Comparison of ENCODE assay signal across 8 cellular contexts in the genomic region with DNA sequence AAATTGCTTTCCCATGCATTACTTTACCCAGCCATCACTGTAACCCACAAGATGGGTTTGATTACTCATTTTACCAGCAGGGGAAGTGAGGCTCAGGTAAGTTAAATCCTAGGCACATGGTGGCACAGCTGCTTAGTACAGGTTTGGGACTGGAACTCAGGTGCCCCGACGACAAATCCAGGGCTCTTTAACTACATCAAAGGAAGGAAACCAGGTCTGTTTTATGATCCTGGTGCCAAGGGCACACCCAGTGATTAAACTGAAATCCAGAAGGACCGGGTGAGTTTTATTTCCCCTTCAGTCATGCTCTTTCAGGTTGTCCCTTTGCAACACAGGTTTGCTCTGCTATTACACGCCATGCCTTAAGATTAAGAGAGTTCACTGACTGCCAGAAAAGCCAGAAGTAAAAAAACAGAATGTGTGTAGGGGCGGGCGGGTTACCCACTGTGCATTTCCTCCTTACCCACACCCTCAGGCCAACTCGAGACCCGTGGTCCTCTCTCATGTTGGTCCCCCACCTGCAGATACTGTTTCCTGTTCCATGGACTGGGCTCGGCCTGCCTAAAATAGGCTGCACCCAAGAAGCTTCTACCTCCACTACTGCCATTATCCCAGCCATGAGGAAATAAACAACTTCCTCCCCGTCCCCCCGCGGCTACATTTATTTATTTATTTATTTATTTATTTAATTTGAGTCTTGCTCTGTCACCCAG. TPM values are rescaled to one million over a fixed set of nuclear protein-coding genes. Genes with fewer than 3 reads are reported as not detected.
A peak's percentile ranks its signal among the peaks of the same experiment; 100 is the strongest.
DNase-seq lines count a peak whose midpoint lies in the region; ATAC-seq and TF ChIP-seq lines count a peak whose summit lies in the region.

No MANE protein-coding gene starts in this region.

- H3K27ac Mint-ChIP-seq in CD14-positive monocyte (peak overlapping the region; percentile 93 to 99 (median 96)), chondrocyte (ENCODE audit: unreplicated experiment) (no peak overlapping the region)
- peak overlapping the region; percentile 52 to 75 for H3K27ac Mint-ChIP-seq in natural killer cell treated with Interleukin-12 subunit alpha and Interleukin-12 subunit beta and Interleukin-15 and Interleukin-18, amount 100 ng/mL, for 72 hours

- H3K4me3 Mint-ChIP-seq in CD14-positive monocyte (peak overlapping the region; percentile 95 to 98), chondrocyte (ENCODE audit: unreplicated experiment) (peak overlapping the region; percentile 86)
- peak overlapping the region; percentile 95 for H3K4me3 Mint-ChIP-seq in natural killer cell treated with Interleukin-12 subunit alpha and Interleukin-12 subunit beta and Interleukin-15 and Interleukin-18, amount 100 ng/mL, for 72 hours

- TF ChIP-seq POLR2A in NB4 (IDR thresholded peaks at IDR 0.05; ENCODE audit: extremely low read depth, insufficient read length): no peak

- no peak overlapping the region for H3K4me3 ChIP-seq in NB4 (ENCODE audit: low read depth, low read length)

- TF ChIP-seq CTCF in CD14-positive monocyte (IDR thresholded peaks at IDR 0.05) (no peak), NB4 (IDR thresholded peaks at IDR 0.05; ENCODE audit: low read depth, low read length) (no peak), chondrocyte (IDR thresholded peaks at IDR 0.05) (no peak)

- H3K36me3 Mint-ChIP-seq in CD14-positive monocyte (peaks cover 0 to 5% of the 10 kb centered on the region in 2 donors), chondrocyte (ENCODE audit: low read depth) (no peaks in the 10 kb centered on the region)
- H3K36me3 Mint-ChIP-seq in natural killer cell treated with Interleukin-12 subunit alpha and Interleukin-12 subunit beta and Interleukin-15 and Interleukin-18, amount 100 ng/mL, for 72 hours: no peaks in the 10 kb centered on the region

- no peak for ATAC-seq in natural killer cell treated with Interleukin-12 subunit alpha and Interleukin-12 subunit beta and Interleukin-15 and Interleukin-18, amount 100 ng/mL, for 72 hours
- no peak for ATAC-seq in HG02852 (IDR thresholded peaks at IDR 0.05; ENCODE audit: unreplicated experiment)
- no peak for ATAC-seq in HG02981 (IDR thresholded peaks at IDR 0.05; ENCODE audit: unreplicated experiment)

- H3K27me3 Mint-ChIP-seq in CD14-positive monocyte (ENCODE audit: low read depth in 3 of 3) (peaks cover 5 to 18% (median 16%) of the 10 kb centered on the region in 3 donors), chondrocyte (ENCODE audit: low read depth) (peaks cover 6% of the 10 kb centered on the region)
- no peaks in the 10 kb centered on the region for H3K27me3 Mint-ChIP-seq in natural killer cell treated with Interleukin-12 subunit alpha and Interleukin-12 subunit beta and Interleukin-15 and Interleukin-18, amount 100 ng/mL, for 72 hours

- intact Hi-C loops in CD14-positive monocyte (cut with micrococcal nuclease): loop anchor here (1.0 to 5.0 kb wide), 4 partner anchors 20 to 85 kb away; a partner anchor contains a TSS

- H3K9me3 Mint-ChIP-seq in CD14-positive monocyte (peaks cover 0 to 1% (median 0%) of the 10 kb centered on the region in 7 donors), chondrocyte (ENCODE audit: low read depth) (no peaks in the 10 kb centered on the region)
- H3K9me3 Mint-ChIP-seq in natural killer cell treated with Interleukin-12 subunit alpha and Interleukin-12 subunit beta and Interleukin-15 and Interleukin-18, amount 100 ng/mL, for 72 hours: no peaks in the 10 kb centered on the region

- H3K4me1 Mint-ChIP-seq in CD14-positive monocyte: peaks cover 50% of the 10 kb centered on the region
- peaks cover 16% of the 10 kb centered on the region for H3K4me1 Mint-ChIP-seq in chondrocyte (ENCODE audit: low read depth)
- peaks cover 21 to 26% of the 10 kb centered on the region in 2 donors for H3K4me1 Mint-ChIP-seq in natural killer cell treated with Interleukin-12 subunit alpha and Interleukin-12 subunit beta and Interleukin-15 and Interleukin-18, amount 100 ng/mL, for 72 hours (ENCODE audit: low read depth in 2 of 2)

- DNase-seq in CD14-positive monocyte (ENCODE audit: low spot score): no peak
- peak; percentile 58 for DNase-seq in NB4 (ENCODE audit: low read depth)
- DNase-seq in chondrocyte (ENCODE audit: low spot score): no peak
- DNase-seq in natural killer cell treated with Interleukin-12 subunit alpha and Interleukin-12 subunit beta and Interleukin-15 and Interleukin-18, amount 100 ng/mL, for 72 hours (ENCODE audit: low spot score): no peak
- no peak for DNase-seq in H4 (ENCODE audit: low spot score)
- DNase-seq in NCI-H128 (lab: John Stamatoyannopoulos, UW; ENCODE audit: unreplicated experiment): no peak

RNA-seq across cellular contexts. Expression of a gene that starts 55.2 kb away (rescaled TPM):
- polyA plus RNA-seq in CD14-positive monocyte: 1 to 10 TPM; 4.9 to 7.9 TPM
- total RNA-seq in chondrocyte: 5.8 to 10.5 TPM (median 7.6 TPM) in 3 replicates
- total RNA-seq in natural killer cell treated with Interleukin-12 subunit alpha and Interleukin-12 subunit beta and Interleukin-15 and Interleukin-18, amount 100 ng/mL, for 72 hours: 10 to 100 TPM; 12.6 to 14.5 TPM
- total RNA-seq in H4 (2014; rRNA removed; shearing (Covaris generic)): 0.49 and 1.0 TPM in 2 replicates
